ENCODE assay signal across 2 cellular contexts in genomic region chr1:211738096-211738708, GRCh38.
TF ChIP-seq lines count a peak whose summit lies in the region.

No MANE protein-coding gene starts in this region.

TF ChIP-seq in SK-N-SH, 30 proteins besides CTCF, POLR2A, EP300 and RAD21 (continued from another document):
- TF ChIP-seq USF2 (IDR thresholded peaks at IDR 0.05; ENCODE audit: borderline replicate concordance, low read depth, low read length) (no peak), MAX (IDR thresholded peaks at IDR 0.05; ENCODE audit: low read depth) (no peak), REST (IDR thresholded peaks at IDR 0.05; ENCODE audit: low read depth, low read length) (no peak), NFIC (IDR thresholded peaks at IDR 0.05; ENCODE audit: borderline replicate concordance) (no peak)

TF ChIP-seq in SK-N-SH treated with all-trans-retinoic acid at 6 μM for 48 hours, 23 proteins besides CTCF, POLR2A, EP300 and RAD21 (continued from another document):
- TF ChIP-seq TSHZ2 (CRISPR knock-in tag; IDR thresholded peaks at IDR 0.05) (no peak), CSRNP3 (CRISPR knock-in tag; IDR thresholded peaks at IDR 0.05) (no peak), ZC3H10 (CRISPR knock-in tag; IDR thresholded peaks at IDR 0.05) (no peak), BACH2 (CRISPR knock-in tag; IDR thresholded peaks at IDR 0.05; ENCODE audit: borderline replicate concordance) (no peak), ZNF565 (CRISPR knock-in tag; conservative IDR thresholded peaks at IDR 0.05; ENCODE audit: low read depth) (no peak), ZNF8 (CRISPR knock-in tag; IDR thresholded peaks at IDR 0.05) (no peak), PATZ1 (CRISPR knock-in tag; IDR thresholded peaks at IDR 0.05; ENCODE audit: borderline replicate concordance) (no peak), OSR1 (CRISPR knock-in tag; IDR thresholded peaks at IDR 0.05) (no peak), CREB5 (CRISPR knock-in tag; IDR thresholded peaks at IDR 0.05; ENCODE audit: low read depth) (no peak), TOX (CRISPR knock-in tag; IDR thresholded peaks at IDR 0.05; ENCODE audit: borderline replicate concordance) (no peak), CSDC2 (CRISPR knock-in tag; IDR thresholded peaks at IDR 0.05) (no peak)
